ENCODE assay signal across 1 cellular context in the genomic region with DNA sequence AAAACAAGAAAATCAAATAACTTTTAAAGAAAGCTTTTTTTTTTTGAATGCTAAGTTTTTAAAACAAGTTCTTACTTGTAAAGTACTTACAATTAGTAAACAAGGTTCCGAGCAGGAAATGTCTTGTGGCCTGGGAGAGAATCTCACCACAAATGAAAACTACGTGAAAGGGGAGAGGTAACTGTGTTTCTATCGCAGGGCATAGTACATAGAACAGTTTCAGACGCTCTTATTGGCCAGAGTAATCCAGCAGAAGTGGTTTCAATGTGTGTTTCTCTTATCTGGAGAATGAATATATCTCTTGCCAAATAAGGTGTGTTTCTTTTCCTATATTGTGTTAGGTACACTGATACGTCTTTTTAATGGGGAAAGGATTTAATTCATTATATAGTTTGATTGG.
TF ChIP-seq lines count a peak whose summit lies in the region.

A gene with protein sequence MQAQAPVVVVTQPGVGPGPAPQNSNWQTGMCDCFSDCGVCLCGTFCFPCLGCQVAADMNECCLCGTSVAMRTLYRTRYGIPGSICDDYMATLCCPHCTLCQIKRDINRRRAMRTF (minus strand): TSS at position 154 of the 400 bp plus-strand sequence. CDS start 6,808 bp downstream, outside the sequence.

TF ChIP-seq in HepG2, 621 proteins besides CTCF, POLR2A, EP300 and RAD21 (continued from another document and continues in another):
- TF ChIP-seq, protein P1, sequence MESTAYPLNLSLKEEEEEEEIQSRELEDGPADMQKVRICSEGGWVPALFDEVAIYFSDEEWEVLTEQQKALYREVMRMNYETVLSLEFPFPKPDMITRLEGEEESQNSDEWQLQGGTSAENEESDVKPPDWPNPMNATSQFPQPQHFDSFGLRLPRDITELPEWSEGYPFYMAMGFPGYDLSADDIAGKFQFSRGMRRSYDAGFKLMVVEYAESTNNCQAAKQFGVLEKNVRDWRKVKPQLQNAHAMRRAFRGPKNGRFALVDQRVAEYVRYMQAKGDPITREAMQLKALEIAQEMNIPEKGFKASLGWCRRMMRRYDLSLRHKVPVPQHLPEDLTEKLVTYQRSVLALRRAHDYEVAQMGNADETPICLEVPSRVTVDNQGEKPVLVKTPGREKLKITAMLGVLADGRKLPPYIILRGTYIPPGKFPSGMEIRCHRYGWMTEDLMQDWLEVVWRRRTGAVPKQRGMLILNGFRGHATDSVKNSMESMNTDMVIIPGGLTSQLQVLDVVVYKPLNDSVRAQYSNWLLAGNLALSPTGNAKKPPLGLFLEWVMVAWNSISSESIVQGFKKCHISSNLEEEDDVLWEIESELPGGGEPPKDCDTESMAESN (CRISPR knock-in tag; conservative IDR thresholded peaks at IDR 0.05): no peak
- TF ChIP-seq CEBPG (CRISPR knock-in tag; IDR thresholded peaks at IDR 0.05): no peak
- no peak for TF ChIP-seq ZSCAN31 (CRISPR knock-in tag; IDR thresholded peaks at IDR 0.05; ENCODE audit: low read depth)
- TF ChIP-seq, protein P2, sequence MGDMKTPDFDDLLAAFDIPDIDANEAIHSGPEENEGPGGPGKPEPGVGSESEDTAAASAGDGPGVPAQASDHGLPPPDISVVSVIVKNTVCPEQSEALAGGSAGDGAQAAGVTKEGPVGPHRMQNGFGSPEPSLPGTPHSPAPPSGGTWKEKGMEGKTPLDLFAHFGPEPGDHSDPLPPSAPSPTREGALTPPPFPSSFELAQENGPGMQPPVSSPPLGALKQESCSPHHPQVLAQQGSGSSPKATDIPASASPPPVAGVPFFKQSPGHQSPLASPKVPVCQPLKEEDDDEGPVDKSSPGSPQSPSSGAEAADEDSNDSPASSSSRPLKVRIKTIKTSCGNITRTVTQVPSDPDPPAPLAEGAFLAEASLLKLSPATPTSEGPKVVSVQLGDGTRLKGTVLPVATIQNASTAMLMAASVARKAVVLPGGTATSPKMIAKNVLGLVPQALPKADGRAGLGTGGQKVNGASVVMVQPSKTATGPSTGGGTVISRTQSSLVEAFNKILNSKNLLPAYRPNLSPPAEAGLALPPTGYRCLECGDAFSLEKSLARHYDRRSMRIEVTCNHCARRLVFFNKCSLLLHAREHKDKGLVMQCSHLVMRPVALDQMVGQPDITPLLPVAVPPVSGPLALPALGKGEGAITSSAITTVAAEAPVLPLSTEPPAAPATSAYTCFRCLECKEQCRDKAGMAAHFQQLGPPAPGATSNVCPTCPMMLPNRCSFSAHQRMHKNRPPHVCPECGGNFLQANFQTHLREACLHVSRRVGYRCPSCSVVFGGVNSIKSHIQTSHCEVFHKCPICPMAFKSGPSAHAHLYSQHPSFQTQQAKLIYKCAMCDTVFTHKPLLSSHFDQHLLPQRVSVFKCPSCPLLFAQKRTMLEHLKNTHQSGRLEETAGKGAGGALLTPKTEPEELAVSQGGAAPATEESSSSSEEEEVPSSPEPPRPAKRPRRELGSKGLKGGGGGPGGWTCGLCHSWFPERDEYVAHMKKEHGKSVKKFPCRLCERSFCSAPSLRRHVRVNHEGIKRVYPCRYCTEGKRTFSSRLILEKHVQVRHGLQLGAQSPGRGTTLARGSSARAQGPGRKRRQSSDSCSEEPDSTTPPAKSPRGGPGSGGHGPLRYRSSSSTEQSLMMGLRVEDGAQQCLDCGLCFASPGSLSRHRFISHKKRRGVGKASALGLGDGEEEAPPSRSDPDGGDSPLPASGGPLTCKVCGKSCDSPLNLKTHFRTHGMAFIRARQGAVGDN (CRISPR knock-in tag; IDR thresholded peaks at IDR 0.05): no peak
- no peak for TF ChIP-seq IRF2 (CRISPR knock-in tag; IDR thresholded peaks at IDR 0.05)
- no peak for TF ChIP-seq ZNF547 (CRISPR knock-in tag; IDR thresholded peaks at IDR 0.05)
- no peak for TF ChIP-seq SPEN (CRISPR knock-in tag; IDR thresholded peaks at IDR 0.05; ENCODE audit: low read depth)
- no peak for TF ChIP-seq GZF1 (CRISPR knock-in tag; IDR thresholded peaks at IDR 0.05)
- TF ChIP-seq, protein P3, sequence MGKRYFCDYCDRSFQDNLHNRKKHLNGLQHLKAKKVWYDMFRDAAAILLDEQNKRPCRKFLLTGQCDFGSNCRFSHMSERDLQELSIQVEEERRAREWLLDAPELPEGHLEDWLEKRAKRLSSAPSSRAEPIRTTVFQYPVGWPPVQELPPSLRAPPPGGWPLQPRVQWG (CRISPR knock-in tag; IDR thresholded peaks at IDR 0.05; ENCODE audit: borderline replicate concordance, low read depth): no peak
- no peak for TF ChIP-seq SP5 (CRISPR knock-in tag; IDR thresholded peaks at IDR 0.05; ENCODE audit: borderline replicate concordance, low read depth)
- TF ChIP-seq HDAC1 (CRISPR knock-in tag; IDR thresholded peaks at IDR 0.05): no peak
- no peak for TF ChIP-seq KLF13 (CRISPR knock-in tag; IDR thresholded peaks at IDR 0.05)
- TF ChIP-seq TBL1XR1 (IDR thresholded peaks at IDR 0.05; ENCODE audit: borderline replicate concordance, low read length, partially characterized antibody): no peak
- TF ChIP-seq, protein P4, sequence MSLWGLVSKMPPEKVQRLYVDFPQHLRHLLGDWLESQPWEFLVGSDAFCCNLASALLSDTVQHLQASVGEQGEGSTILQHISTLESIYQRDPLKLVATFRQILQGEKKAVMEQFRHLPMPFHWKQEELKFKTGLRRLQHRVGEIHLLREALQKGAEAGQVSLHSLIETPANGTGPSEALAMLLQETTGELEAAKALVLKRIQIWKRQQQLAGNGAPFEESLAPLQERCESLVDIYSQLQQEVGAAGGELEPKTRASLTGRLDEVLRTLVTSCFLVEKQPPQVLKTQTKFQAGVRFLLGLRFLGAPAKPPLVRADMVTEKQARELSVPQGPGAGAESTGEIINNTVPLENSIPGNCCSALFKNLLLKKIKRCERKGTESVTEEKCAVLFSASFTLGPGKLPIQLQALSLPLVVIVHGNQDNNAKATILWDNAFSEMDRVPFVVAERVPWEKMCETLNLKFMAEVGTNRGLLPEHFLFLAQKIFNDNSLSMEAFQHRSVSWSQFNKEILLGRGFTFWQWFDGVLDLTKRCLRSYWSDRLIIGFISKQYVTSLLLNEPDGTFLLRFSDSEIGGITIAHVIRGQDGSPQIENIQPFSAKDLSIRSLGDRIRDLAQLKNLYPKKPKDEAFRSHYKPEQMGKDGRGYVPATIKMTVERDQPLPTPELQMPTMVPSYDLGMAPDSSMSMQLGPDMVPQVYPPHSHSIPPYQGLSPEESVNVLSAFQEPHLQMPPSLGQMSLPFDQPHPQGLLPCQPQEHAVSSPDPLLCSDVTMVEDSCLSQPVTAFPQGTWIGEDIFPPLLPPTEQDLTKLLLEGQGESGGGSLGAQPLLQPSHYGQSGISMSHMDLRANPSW (CRISPR knock-in tag; IDR thresholded peaks at IDR 0.05; ENCODE audit: borderline replicate concordance): no peak
- no peak for TF ChIP-seq ZNF432 (CRISPR knock-in tag; IDR thresholded peaks at IDR 0.05; ENCODE audit: borderline replicate concordance)
- no peak for TF ChIP-seq GABPA (IDR thresholded peaks at IDR 0.05; ENCODE audit: low read depth, low read length)
- TF ChIP-seq GABPA (CRISPR knock-in tag; IDR thresholded peaks at IDR 0.05; ENCODE audit: low read depth): no peak
- no peak for TF ChIP-seq MEIS1 (CRISPR knock-in tag; IDR thresholded peaks at IDR 0.05; ENCODE audit: borderline replicate concordance)
- TF ChIP-seq FOXA3 (CRISPR knock-in tag; IDR thresholded peaks at IDR 0.05): peak; percentile 31; the same call in 1 of the 2 replicates
- no peak for TF ChIP-seq ZNF383 (CRISPR knock-in tag; IDR thresholded peaks at IDR 0.05; ENCODE audit: borderline replicate concordance)
- TF ChIP-seq, protein P5, sequence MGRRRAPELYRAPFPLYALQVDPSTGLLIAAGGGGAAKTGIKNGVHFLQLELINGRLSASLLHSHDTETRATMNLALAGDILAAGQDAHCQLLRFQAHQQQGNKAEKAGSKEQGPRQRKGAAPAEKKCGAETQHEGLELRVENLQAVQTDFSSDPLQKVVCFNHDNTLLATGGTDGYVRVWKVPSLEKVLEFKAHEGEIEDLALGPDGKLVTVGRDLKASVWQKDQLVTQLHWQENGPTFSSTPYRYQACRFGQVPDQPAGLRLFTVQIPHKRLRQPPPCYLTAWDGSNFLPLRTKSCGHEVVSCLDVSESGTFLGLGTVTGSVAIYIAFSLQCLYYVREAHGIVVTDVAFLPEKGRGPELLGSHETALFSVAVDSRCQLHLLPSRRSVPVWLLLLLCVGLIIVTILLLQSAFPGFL (CRISPR knock-in tag; IDR thresholded peaks at IDR 0.05): no peak
- TF ChIP-seq, protein P6, sequence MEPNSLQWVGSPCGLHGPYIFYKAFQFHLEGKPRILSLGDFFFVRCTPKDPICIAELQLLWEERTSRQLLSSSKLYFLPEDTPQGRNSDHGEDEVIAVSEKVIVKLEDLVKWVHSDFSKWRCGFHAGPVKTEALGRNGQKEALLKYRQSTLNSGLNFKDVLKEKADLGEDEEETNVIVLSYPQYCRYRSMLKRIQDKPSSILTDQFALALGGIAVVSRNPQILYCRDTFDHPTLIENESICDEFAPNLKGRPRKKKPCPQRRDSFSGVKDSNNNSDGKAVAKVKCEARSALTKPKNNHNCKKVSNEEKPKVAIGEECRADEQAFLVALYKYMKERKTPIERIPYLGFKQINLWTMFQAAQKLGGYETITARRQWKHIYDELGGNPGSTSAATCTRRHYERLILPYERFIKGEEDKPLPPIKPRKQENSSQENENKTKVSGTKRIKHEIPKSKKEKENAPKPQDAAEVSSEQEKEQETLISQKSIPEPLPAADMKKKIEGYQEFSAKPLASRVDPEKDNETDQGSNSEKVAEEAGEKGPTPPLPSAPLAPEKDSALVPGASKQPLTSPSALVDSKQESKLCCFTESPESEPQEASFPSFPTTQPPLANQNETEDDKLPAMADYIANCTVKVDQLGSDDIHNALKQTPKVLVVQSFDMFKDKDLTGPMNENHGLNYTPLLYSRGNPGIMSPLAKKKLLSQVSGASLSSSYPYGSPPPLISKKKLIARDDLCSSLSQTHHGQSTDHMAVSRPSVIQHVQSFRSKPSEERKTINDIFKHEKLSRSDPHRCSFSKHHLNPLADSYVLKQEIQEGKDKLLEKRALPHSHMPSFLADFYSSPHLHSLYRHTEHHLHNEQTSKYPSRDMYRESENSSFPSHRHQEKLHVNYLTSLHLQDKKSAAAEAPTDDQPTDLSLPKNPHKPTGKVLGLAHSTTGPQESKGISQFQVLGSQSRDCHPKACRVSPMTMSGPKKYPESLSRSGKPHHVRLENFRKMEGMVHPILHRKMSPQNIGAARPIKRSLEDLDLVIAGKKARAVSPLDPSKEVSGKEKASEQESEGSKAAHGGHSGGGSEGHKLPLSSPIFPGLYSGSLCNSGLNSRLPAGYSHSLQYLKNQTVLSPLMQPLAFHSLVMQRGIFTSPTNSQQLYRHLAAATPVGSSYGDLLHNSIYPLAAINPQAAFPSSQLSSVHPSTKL (CRISPR knock-in tag; IDR thresholded peaks at IDR 0.05): peak; percentile 37; the same call in 1 of the 2 replicates
- no peak for TF ChIP-seq AGO2 (optimal IDR thresholded peaks at IDR 0.05; ENCODE audit: low read depth, low read length)
- no peak for TF ChIP-seq ZNF557 (CRISPR knock-in tag; IDR thresholded peaks at IDR 0.05)
- 0 out of 2 replicates have a peak, but pooled peaks have one; percentile 31 for TF ChIP-seq MIXL1 (CRISPR knock-in tag; IDR thresholded peaks at IDR 0.05)
- TF ChIP-seq POLR2AphosphoS5 (IDR thresholded peaks at IDR 0.05; ENCODE audit: low read depth, low read length): peak; percentile 94
- TF ChIP-seq ZNF253 (CRISPR knock-in tag; IDR thresholded peaks at IDR 0.05; ENCODE audit: borderline replicate concordance): no peak
- TF ChIP-seq, protein P7, sequence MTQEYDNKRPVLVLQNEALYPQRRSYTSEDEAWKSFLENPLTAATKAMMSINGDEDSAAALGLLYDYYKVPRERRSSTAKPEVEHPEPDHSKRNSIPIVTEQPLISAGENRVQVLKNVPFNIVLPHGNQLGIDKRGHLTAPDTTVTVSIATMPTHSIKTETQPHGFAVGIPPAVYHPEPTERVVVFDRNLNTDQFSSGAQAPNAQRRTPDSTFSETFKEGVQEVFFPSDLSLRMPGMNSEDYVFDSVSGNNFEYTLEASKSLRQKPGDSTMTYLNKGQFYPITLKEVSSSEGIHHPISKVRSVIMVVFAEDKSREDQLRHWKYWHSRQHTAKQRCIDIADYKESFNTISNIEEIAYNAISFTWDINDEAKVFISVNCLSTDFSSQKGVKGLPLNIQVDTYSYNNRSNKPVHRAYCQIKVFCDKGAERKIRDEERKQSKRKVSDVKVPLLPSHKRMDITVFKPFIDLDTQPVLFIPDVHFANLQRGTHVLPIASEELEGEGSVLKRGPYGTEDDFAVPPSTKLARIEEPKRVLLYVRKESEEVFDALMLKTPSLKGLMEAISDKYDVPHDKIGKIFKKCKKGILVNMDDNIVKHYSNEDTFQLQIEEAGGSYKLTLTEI (CRISPR knock-in tag; conservative IDR thresholded peaks at IDR 0.05): no peak
- TF ChIP-seq KDM4B (CRISPR knock-in tag; IDR thresholded peaks at IDR 0.05): no peak
- no peak for TF ChIP-seq ZFYVE20 (CRISPR knock-in tag; IDR thresholded peaks at IDR 0.05; ENCODE audit: borderline replicate concordance, low read depth)
- TF ChIP-seq EHMT2 (IDR thresholded peaks at IDR 0.05; ENCODE audit: borderline replicate concordance, low read depth, low read length): no peak
- TF ChIP-seq NFYC (CRISPR knock-in tag; IDR thresholded peaks at IDR 0.05): peak; percentile 54
- TF ChIP-seq GLI4 (CRISPR knock-in tag; IDR thresholded peaks at IDR 0.05; ENCODE audit: borderline replicate concordance): no peak
- no peak for TF ChIP-seq CHD4 (IDR thresholded peaks at IDR 0.05; ENCODE audit: borderline replicate concordance, low read length)
- no peak for TF ChIP-seq ZFP37 (CRISPR knock-in tag; IDR thresholded peaks at IDR 0.05; ENCODE audit: borderline replicate concordance)
- no peak for TF ChIP-seq ZNF850 (CRISPR knock-in tag; conservative IDR thresholded peaks at IDR 0.05)
- no peak for TF ChIP-seq ZMYM4 (CRISPR knock-in tag; IDR thresholded peaks at IDR 0.05)
- no peak for TF ChIP-seq ISL2 (CRISPR knock-in tag; IDR thresholded peaks at IDR 0.05)
- no peak for TF ChIP-seq MED13 (CRISPR knock-in tag; IDR thresholded peaks at IDR 0.05)
- no peak for TF ChIP-seq ZNF33A (CRISPR knock-in tag; IDR thresholded peaks at IDR 0.05; ENCODE audit: borderline replicate concordance)
- no peak for TF ChIP-seq MAFG (CRISPR knock-in tag; IDR thresholded peaks at IDR 0.05)
- 0 out of 2 replicates have a peak, but pooled peaks have one; percentile 63 for TF ChIP-seq ZNF317 (CRISPR knock-in tag; IDR thresholded peaks at IDR 0.05)
- TF ChIP-seq RFX1 (IDR thresholded peaks at IDR 0.05): no peak
- TF ChIP-seq KAT2B (IDR thresholded peaks at IDR 0.05; ENCODE audit: borderline replicate concordance, low read depth, low read length): no peak
- 0 out of 2 replicates have a peak, but pooled peaks have one; percentile 28 for TF ChIP-seq NFYB (CRISPR knock-in tag; IDR thresholded peaks at IDR 0.05)
- TF ChIP-seq, protein P8, sequence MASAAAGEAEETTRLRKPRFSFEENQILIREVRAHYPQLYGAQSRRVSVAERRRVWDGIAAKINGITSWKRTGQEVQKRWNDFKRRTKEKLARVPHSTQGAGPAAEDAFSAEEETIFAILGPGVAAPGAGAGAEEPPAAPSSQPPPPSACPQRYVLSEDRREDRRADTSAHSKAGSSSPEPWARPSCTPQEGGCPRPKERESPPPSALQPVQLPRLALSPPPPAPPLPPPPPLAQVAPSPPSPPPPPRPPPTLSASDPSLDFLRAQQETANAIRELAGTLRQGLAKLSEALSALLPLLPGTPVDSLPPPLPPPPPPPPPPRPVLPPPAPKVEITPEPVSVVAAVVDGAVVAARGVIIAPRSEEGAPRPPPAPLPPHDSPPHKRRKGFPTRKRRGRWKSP (CRISPR knock-in tag; IDR thresholded peaks at IDR 0.05): no peak
- no peak for TF ChIP-seq NR2C2 (CRISPR knock-in tag; IDR thresholded peaks at IDR 0.05; ENCODE audit: borderline replicate concordance)
